8 cellular contexts compared by ENCODE assay signal in the genomic region with DNA sequence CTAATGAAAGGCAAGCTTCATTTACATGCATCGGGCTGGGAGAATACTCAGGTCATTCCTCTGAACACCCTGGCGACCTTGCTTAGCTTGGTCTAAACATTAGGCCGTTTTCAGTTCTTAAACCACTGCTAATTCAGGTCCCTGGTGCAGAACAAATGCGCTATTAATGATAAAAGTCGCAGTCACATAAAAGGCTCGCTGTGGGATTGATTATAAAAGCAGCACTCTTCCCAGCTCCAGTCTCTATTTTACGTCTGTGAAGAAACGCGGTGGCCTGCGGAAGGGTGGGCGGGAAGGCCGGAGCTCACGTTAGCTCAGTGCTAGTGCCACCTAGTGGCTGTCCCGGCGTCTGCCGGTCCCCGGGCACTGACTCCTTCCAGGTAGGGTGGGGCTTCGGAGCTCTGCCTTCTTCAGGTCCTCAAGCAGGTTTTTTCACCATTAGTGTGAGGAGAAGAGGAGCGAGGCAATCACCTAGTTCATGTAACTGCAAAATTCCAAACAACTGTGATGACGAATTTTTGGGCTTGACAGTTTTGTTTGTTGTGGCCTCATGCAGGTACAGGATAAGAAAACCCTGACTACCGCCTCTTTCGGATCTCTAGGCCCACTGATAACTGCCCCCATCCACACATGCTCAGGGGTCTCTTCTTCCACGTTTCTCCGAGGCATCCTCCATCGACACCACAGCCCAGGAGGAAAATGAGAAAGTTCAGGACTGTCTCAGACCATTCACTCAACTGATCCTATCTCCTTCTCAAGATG.
A peak's percentile ranks its signal among the peaks of the same experiment; 100 is the strongest.
DNase-seq lines count a peak whose midpoint lies in the region; TF ChIP-seq lines count a peak whose summit lies in the region.

No MANE protein-coding gene starts in this region.

- H3K27ac ChIP-seq in HEK293 (ENCODE audit: extremely low read depth, low read depth, low read length) = no peak overlapping the region

- no peak overlapping the region for H3K4me3 ChIP-seq in HEK293 (ENCODE audit: low read depth, low read length)
- no peak overlapping the region for H3K4me3 ChIP-seq in lower leg skin (ENCODE audit: low read depth, poor library complexity, severe bottlenecking)

- no peak overlapping the region for H3K27ac Mint-ChIP-seq in activated CD4-positive, alpha-beta T cell treated with anti-CD3 and anti-CD28 coated beads, Interleukin-2, amount 10 ng/mL, durations not matched to agents 7 days and 5 days
- no peak overlapping the region for H3K27ac Mint-ChIP-seq in dendritic cell treated with granulocyte-macrophage colony-stimulating factor and Interleukin-4, amounts not matched to agents 40 ng/mL and 50 ng/mL, for 4 days

- DNase-seq in DMS 273 (lab: John Stamatoyannopoulos, UW; ENCODE audit: unreplicated experiment) (peak; percentile 90), NCI-H345 (lab: John Stamatoyannopoulos, UW) (peak; percentile 83), lower leg skin (ENCODE audit: low spot score in 2 of 2) (peak; percentile 53 to 92), NCI-H2171 treated with DMSO at 0.1 percent for 48 hours (lab: John Stamatoyannopoulos, UW) (no peak)
- DNase-seq in activated CD4-positive, alpha-beta T cell treated with anti-CD3 and anti-CD28 coated beads, Interleukin-2, amount 10 ng/mL, durations not matched to agents 7 days and 5 days = peak; percentile 75
- DNase-seq in stimulated activated CD4-positive, alpha-beta T cell treated with anti-CD3 and anti-CD28 coated beads, Interleukin-4, amount 100 ng/mL, for 48 hours (ENCODE audit: low read depth in 2 of 2) = peak; percentile 72

- H3K4me1 Mint-ChIP-seq in activated CD4-positive, alpha-beta T cell treated with anti-CD3 and anti-CD28 coated beads, Interleukin-2, amount 10 ng/mL, durations not matched to agents 7 days and 5 days = peaks cover 19% of the 10 kb centered on the region
- peaks cover 35% of the 10 kb centered on the region for H3K4me1 Mint-ChIP-seq in dendritic cell treated with granulocyte-macrophage colony-stimulating factor and Interleukin-4, amounts not matched to agents 40 ng/mL and 50 ng/mL, for 4 days (ENCODE audit: low read depth)

- intact Hi-C loops in dendritic cell treated with granulocyte-macrophage colony-stimulating factor and Interleukin-4, amounts not matched to agents 40 ng/mL and 50 ng/mL, for 4 days (cut with micrococcal nuclease) = no loop called here
- intact Hi-C loops in lower leg skin (cut with DNase I; ENCODE audit: low total_unique reads) = no loop called here

- TF ChIP-seq POLR2A in lower leg skin (IDR thresholded peaks at IDR 0.05) = no peak

- H3K4me3 Mint-ChIP-seq in activated CD4-positive, alpha-beta T cell treated with anti-CD3 and anti-CD28 coated beads, Interleukin-2, amount 10 ng/mL, durations not matched to agents 7 days and 5 days = peak overlapping the region; percentile 43
- peak overlapping the region; percentile 34 for H3K4me3 Mint-ChIP-seq in dendritic cell treated with granulocyte-macrophage colony-stimulating factor and Interleukin-4, amounts not matched to agents 40 ng/mL and 50 ng/mL, for 4 days

- peaks cover 3% of the 10 kb centered on the region for H3K36me3 Mint-ChIP-seq in activated CD4-positive, alpha-beta T cell treated with anti-CD3 and anti-CD28 coated beads, Interleukin-2, amount 10 ng/mL, durations not matched to agents 7 days and 5 days (ENCODE audit: low read depth)
- H3K36me3 Mint-ChIP-seq in dendritic cell treated with granulocyte-macrophage colony-stimulating factor and Interleukin-4, amounts not matched to agents 40 ng/mL and 50 ng/mL, for 4 days (ENCODE audit: low read depth) = no peaks in the 10 kb centered on the region

- CTCF ChIA-PET in HEK293 (lab: Yijun Ruan, JAX) = interaction anchor here (0.6 to 8.3 kb wide), 62 partner anchors 8 to 1965 kb away, joined by 3 to 76 read pairs (median 4); a partner anchor contains a TSS
- CTCF ChIA-PET in activated CD4-positive, alpha-beta T cell treated with anti-CD3 and anti-CD28 coated beads, Interleukin-2, amount 10 ng/mL, durations not matched to agents 7 days and 5 days (lab: Charles Lee) = interaction anchor here (0.5 to 2.2 kb wide), 22 partner anchors 9 to 605 kb away, joined by 3 to 17 read pairs (median 3); a partner anchor contains a TSS

- TF ChIP-seq CTCF in HEK293 (tag by site-specific recombination; IDR thresholded peaks at IDR 0.05) (peak; percentile 53; the same call in 1 of the 2 replicates), lower leg skin (IDR thresholded peaks at IDR 0.05) (no peak)

- H3K9me3 ChIP-seq in HEK293 (ENCODE audit: control insufficient read depth, insufficient read depth, low read depth, low read length) = no peaks in the 10 kb centered on the region

- 19 to 20% methylated on average over 25 of the region's 25 CpGs for WGBS in lower leg skin, 2 donors

- peaks cover 20% of the 10 kb centered on the region for H3K27me3 Mint-ChIP-seq in activated CD4-positive, alpha-beta T cell treated with anti-CD3 and anti-CD28 coated beads, Interleukin-2, amount 10 ng/mL, durations not matched to agents 7 days and 5 days
- H3K27me3 Mint-ChIP-seq in dendritic cell treated with granulocyte-macrophage colony-stimulating factor and Interleukin-4, amounts not matched to agents 40 ng/mL and 50 ng/mL, for 4 days = peaks cover 12% of the 10 kb centered on the region

- H3K9me3 Mint-ChIP-seq in activated CD4-positive, alpha-beta T cell treated with anti-CD3 and anti-CD28 coated beads, Interleukin-2, amount 10 ng/mL, durations not matched to agents 7 days and 5 days = peaks cover 15% of the 10 kb centered on the region
- no peaks in the 10 kb centered on the region for H3K9me3 Mint-ChIP-seq in dendritic cell treated with granulocyte-macrophage colony-stimulating factor and Interleukin-4, amounts not matched to agents 40 ng/mL and 50 ng/mL, for 4 days

- POLR2A ChIA-PET in HEK293 (lab: Yijun Ruan, JAX) = interaction anchor here (1.5 to 1.6 kb wide), 2 partner anchors 199 to 204 kb away, joined by 4 to 12 read pairs; a partner anchor contains a TSS
- POLR2A ChIA-PET in activated CD4-positive, alpha-beta T cell treated with anti-CD3 and anti-CD28 coated beads, Interleukin-2, amount 10 ng/mL, durations not matched to agents 7 days and 5 days (lab: Charles Lee) = interaction anchor here (0.7 kb wide), 1 partner anchor 293 kb away, joined by 3 read pairs; no protein-coding TSS in a partner anchor

- peaks cover 6% of the 10 kb centered on the region for H3K4me1 ChIP-seq in HEK293 (ENCODE audit: control insufficient read depth, insufficient read depth, low read length)

- H3K36me3 ChIP-seq in HEK293 (ENCODE audit: control insufficient read depth in 2 of 2, insufficient read depth in 1 of 2, low read length in 2 of 2) = no peaks in the 10 kb centered on the region

TF ChIP-seq in HEK293, 187 proteins besides CTCF, POLR2A, EP300 and RAD21:
- TF ChIP-seq EGR2 (tag by site-specific recombination; IDR thresholded peaks at IDR 0.05; ENCODE audit: low read depth) (peak; percentile 49; the same call in 1 of the 2 replicates), ZFHX2 (tag by site-specific recombination; conservative IDR thresholded peaks at IDR 0.05) (peak; percentile 42), ZNF585B (tag by site-specific recombination; IDR thresholded peaks at IDR 0.05) (no peak), ZBTB17 (tag by site-specific recombination; IDR thresholded peaks at IDR 0.05) (0 out of 2 replicates have a peak, but pooled peaks have one; percentile 17), ZSCAN30 (tag by site-specific recombination; IDR thresholded peaks at IDR 0.05) (0 out of 2 replicates have a peak, but pooled peaks have one; percentile 49), ZNF654 (tag by site-specific recombination; IDR thresholded peaks at IDR 0.05; ENCODE audit: low read depth) (peak; percentile 68)
- TF ChIP-seq, protein P1, sequence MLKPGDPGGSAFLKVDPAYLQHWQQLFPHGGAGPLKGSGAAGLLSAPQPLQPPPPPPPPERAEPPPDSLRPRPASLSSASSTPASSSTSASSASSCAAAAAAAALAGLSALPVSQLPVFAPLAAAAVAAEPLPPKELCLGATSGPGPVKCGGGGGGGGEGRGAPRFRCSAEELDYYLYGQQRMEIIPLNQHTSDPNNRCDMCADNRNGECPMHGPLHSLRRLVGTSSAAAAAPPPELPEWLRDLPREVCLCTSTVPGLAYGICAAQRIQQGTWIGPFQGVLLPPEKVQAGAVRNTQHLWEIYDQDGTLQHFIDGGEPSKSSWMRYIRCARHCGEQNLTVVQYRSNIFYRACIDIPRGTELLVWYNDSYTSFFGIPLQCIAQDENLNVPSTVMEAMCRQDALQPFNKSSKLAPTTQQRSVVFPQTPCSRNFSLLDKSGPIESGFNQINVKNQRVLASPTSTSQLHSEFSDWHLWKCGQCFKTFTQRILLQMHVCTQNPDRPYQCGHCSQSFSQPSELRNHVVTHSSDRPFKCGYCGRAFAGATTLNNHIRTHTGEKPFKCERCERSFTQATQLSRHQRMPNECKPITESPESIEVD (tag by site-specific recombination; IDR thresholded peaks at IDR 0.05) = no peak
